ENCODE assay signal across 15 cellular contexts in genomic region chr2:230716588-230716987, GRCh38. TPM values are rescaled to one million over a fixed set of nuclear protein-coding genes. Genes with fewer than 3 reads are reported as not detected.
DNase-seq lines count a peak whose midpoint lies in the region; ATAC-seq and TF ChIP-seq lines count a peak whose summit lies in the region.
"Had no signal": no experiment of that assay in that cellular context is flagged by ENCODE, and none has a peak within 500 bp of the region (broad histone marks: within the 10 kb centered on the region; RNA-seq: fewer than 3 reads in every experiment).

No MANE protein-coding gene starts in this region.

- H3K4me3 Mint-ChIP-seq in activated naive CD4-positive, alpha-beta T cell treated with anti-CD3 and anti-CD28 coated beads for 36 hours: no peak overlapping the region

- no peaks in the 10 kb centered on the region for H3K9me3 ChIP-seq in OCI-LY1 (ENCODE audit: low read length)
- no peaks in the 10 kb centered on the region for H3K9me3 ChIP-seq in sigmoid colon
- H3K9me3 ChIP-seq: A549 had no signal

- H3K27ac ChIP-seq in OCI-LY1 (ENCODE audit: low read depth, low read length, poor library complexity, severe bottlenecking): peak overlapping the region; percentile 90
- H3K27ac ChIP-seq in foreskin keratinocyte: peak overlapping the region; percentile 12
- peak overlapping the region in 3 of 4 donors; percentile 70 to 99 (median 96) for H3K27ac ChIP-seq in sigmoid colon
- H3K27ac ChIP-seq: A549, KMS-11 had no signal

- no peaks in the 10 kb centered on the region for H3K9me2 ChIP-seq in OCI-LY1 (ENCODE audit: low read depth, low read length)

- H3K4me3 ChIP-seq in OCI-LY1 (ENCODE audit: low read depth, low read length, poor library complexity, severe bottlenecking) (no peak overlapping the region), sigmoid colon (no peak overlapping the region)
- H3K4me3 ChIP-seq: A549 had no signal

- peak overlapping the region; percentile 75; the same call in 1 of the 2 replicates for H3K4me2 ChIP-seq in OCI-LY1 (ENCODE audit: low read length)
- H3K4me2 ChIP-seq: A549, KMS-11 had no signal

- H3K36me3 Mint-ChIP-seq in activated naive CD4-positive, alpha-beta T cell treated with anti-CD3 and anti-CD28 coated beads for 36 hours (ENCODE audit: low read depth): peaks cover 28% of the 10 kb centered on the region
- H3K36me3 Mint-ChIP-seq in activated naive CD4-positive, alpha-beta T cell treated with anti-CD3 and anti-CD28 coated beads, Interleukin-2, amount 50 U/mL, for 72 hours: peaks cover 20 to 30% of the 10 kb centered on the region in 2 donors

- no peak for DNase-seq in activated naive CD4-positive, alpha-beta T cell treated with anti-CD3 and anti-CD28 coated beads for 36 hours
- no peak for DNase-seq in activated naive CD4-positive, alpha-beta T cell treated with anti-CD3 and anti-CD28 coated beads, Interleukin-2, amount 50 U/mL, for 72 hours (ENCODE audit: low spot score in 2 of 2)
- DNase-seq in foreskin keratinocyte (no peak), sigmoid colon (no peak), foreskin melanocyte (no peak)
- DNase-seq in activated effector memory CD4-positive, alpha-beta T cell treated with anti-CD3 and anti-CD28 coated beads, Interleukin-2, amount 50 U/mL, for 16 hours: no peak
- DNase-seq: MM.1S, NCI-H1930, NCI-H2171, NCI-H446 treated with DMSO at 0.1 percent for 48 hours, NCI-H748 treated with DMSO at 0.1 percent for 48 hours had no signal

- H4K20me1 ChIP-seq in OCI-LY1 (ENCODE audit: insufficient read depth, low read length): no peaks in the 10 kb centered on the region

- peaks cover 20% of the 10 kb centered on the region for H3K36me3 ChIP-seq in OCI-LY1 (ENCODE audit: insufficient read depth, low read length)
- H3K36me3 ChIP-seq in sigmoid colon: no peaks in the 10 kb centered on the region

- CTCF ChIA-PET in activated naive CD4-positive, alpha-beta T cell treated with anti-CD3 and anti-CD28 coated beads for 36 hours (lab: Charles Lee): interaction anchor here (0.8 to 1.1 kb wide), 2 partner anchors 36 to 82 kb away, joined by 3 read pairs; no protein-coding TSS in a partner anchor

- TF ChIP-seq POLR2A in sigmoid colon (IDR thresholded peaks at IDR 0.05): no peak

- no peak for ATAC-seq in activated naive CD4-positive, alpha-beta T cell treated with anti-CD3 and anti-CD28 coated beads, Interleukin-2, amount 50 U/mL, for 72 hours
- ATAC-seq in foreskin keratinocyte (no peak), HG02884 (IDR thresholded peaks at IDR 0.05; ENCODE audit: unreplicated experiment) (no peak)
- ATAC-seq: A549 had no signal

- H3K27me3 Mint-ChIP-seq in activated naive CD4-positive, alpha-beta T cell treated with anti-CD3 and anti-CD28 coated beads for 36 hours (ENCODE audit: low read depth): no peaks in the 10 kb centered on the region

- no peaks in the 10 kb centered on the region for H3F3A ChIP-seq in OCI-LY1 (ENCODE audit: insufficient read depth, low read length)

- intact Hi-C loops in activated naive CD4-positive, alpha-beta T cell treated with anti-CD3 and anti-CD28 coated beads for 36 hours (cut with micrococcal nuclease): loop anchor here (10.0 kb wide), 1 partner anchor 712 kb away; no protein-coding TSS in a partner anchor
- intact Hi-C loops in sigmoid colon (cut with DNase I): no loop called here

- H3K27me3 ChIP-seq in OCI-LY1 (ENCODE audit: insufficient read depth, low read length) (no peaks in the 10 kb centered on the region), foreskin keratinocyte (no peaks in the 10 kb centered on the region), sigmoid colon (no peaks in the 10 kb centered on the region)

- 97 to 98% methylated on average over 4 of the region's 4 CpGs for WGBS in sigmoid colon, 2 donors

- H3K27ac Mint-ChIP-seq in activated naive CD4-positive, alpha-beta T cell treated with anti-CD3 and anti-CD28 coated beads for 36 hours: peak overlapping the region; percentile 15
- no peak overlapping the region for H3K27ac Mint-ChIP-seq in activated naive CD4-positive, alpha-beta T cell treated with anti-CD3 and anti-CD28 coated beads, Interleukin-2, amount 50 U/mL, for 72 hours

- peaks cover 82% of the 10 kb centered on the region for H3K79me2 ChIP-seq in OCI-LY1 (ENCODE audit: insufficient read depth, low read length)

- peaks cover 77% of the 10 kb centered on the region for H3K4me1 ChIP-seq in OCI-LY1 (ENCODE audit: insufficient read depth, low read length, severe bottlenecking)
- H3K4me1 ChIP-seq in foreskin keratinocyte: peaks cover 23% of the 10 kb centered on the region
- peaks cover 0 to 84% (median 71%) of the 10 kb centered on the region in 4 donors for H3K4me1 ChIP-seq in sigmoid colon

- peaks cover 70% of the 10 kb centered on the region for H3K4me1 Mint-ChIP-seq in activated naive CD4-positive, alpha-beta T cell treated with anti-CD3 and anti-CD28 coated beads for 36 hours (ENCODE audit: low read depth)

- no peak for TF ChIP-seq EP300 in sigmoid colon (IDR thresholded peaks at IDR 0.05)

- no peaks in the 10 kb centered on the region for H3K9me3 Mint-ChIP-seq in activated naive CD4-positive, alpha-beta T cell treated with anti-CD3 and anti-CD28 coated beads for 36 hours
- no peaks in the 10 kb centered on the region for H3K9me3 Mint-ChIP-seq in activated naive CD4-positive, alpha-beta T cell treated with anti-CD3 and anti-CD28 coated beads, Interleukin-2, amount 50 U/mL, for 72 hours

- H2AFZ ChIP-seq in OCI-LY1 (ENCODE audit: low read length): no peak overlapping the region

- TF ChIP-seq CTCF in OCI-LY1 (IDR thresholded peaks at IDR 0.05; ENCODE audit: low read length): no peak
- TF ChIP-seq CTCF in foreskin keratinocyte (conservative IDR thresholded peaks at IDR 0.05): no peak
- TF ChIP-seq CTCF in sigmoid colon (IDR thresholded peaks at IDR 0.05): no peak

- no peak overlapping the region for H3K9ac ChIP-seq in OCI-LY1 (ENCODE audit: low read length)
- H3K9ac ChIP-seq: KMS-11 had no signal

RNA-seq across cellular contexts. Expression of gene CAB39, which starts 3.9 kb away (rescaled TPM):
- 10 to 100 TPM; 86.6 to 97.5 TPM for total RNA-seq in activated naive CD4-positive, alpha-beta T cell treated with anti-CD3 and anti-CD28 coated beads for 36 hours
- 100 to 1,000 TPM; 104 to 123 TPM for total RNA-seq in activated naive CD4-positive, alpha-beta T cell treated with anti-CD3 and anti-CD28 coated beads, Interleukin-2, amount 50 U/mL, for 72 hours
- 179 and 191 TPM in 2 replicates for total RNA-seq in foreskin keratinocyte
- polyA plus RNA-seq in foreskin keratinocyte: 67.8 and 73.5 TPM in 2 replicates
- total RNA-seq in sigmoid colon: 10 to 100 TPM; 63.7 to 77.9 (median 73.4) TPM
- 100 to 1,000 TPM in 1 of 3 donors, 10 to 100 TPM in 2; 60.2 to 128 (median 70.9) TPM for polyA plus RNA-seq in sigmoid colon

Comparison
In these comparisons a context has a peak if more than half of its experiments do, and no peak if none do; other contexts are left out.
1. H3K27ac ChIP-seq: peak in every context shown above with its lines; median percentile 96 in sigmoid colon; 90 in OCI-LY1; 12 in foreskin keratinocyte.